ENCODE assay signal across 21 cellular contexts in genomic region chr20:43985121-43985520, GRCh38.
DNase-seq lines count a peak whose midpoint lies in the region; ATAC-seq, FAIRE-seq and TF ChIP-seq lines count a peak whose summit lies in the region.
"Had no signal": no experiment of that assay in that cellular context is flagged by ENCODE, and none has a peak within 500 bp of the region (broad histone marks: within the 10 kb centered on the region; RNA-seq: fewer than 3 reads in every experiment).

No MANE protein-coding gene starts in this region.

- intact Hi-C loops in endothelial cell of umbilical vein (cut with micrococcal nuclease) = loop anchor here (2.0 kb wide), 2 partner anchors 34 to 70 kb away; partner anchors contain the start of gene TOX2

- H3K27ac Mint-ChIP-seq in activated T-cell treated with anti-CD3 and anti-CD28 coated beads, Interleukin-2, amount 50 U/mL, for 72 hours = no peak overlapping the region
- H3K27ac Mint-ChIP-seq in nephron progenitor cell = peak overlapping the region; percentile 64
- H3K27ac Mint-ChIP-seq: CD8-positive, alpha-beta memory T cell; H9 had no signal

- CTCF ChIA-PET in endothelial cell of umbilical vein (lab: Charles Lee) = interaction anchor here (1.3 to 2.8 kb wide), 4 partner anchors 9 to 43 kb away, joined by 4 to 11 read pairs (median 5); no protein-coding TSS in a partner anchor

- no peak overlapping the region for H3K4me3 Mint-ChIP-seq in activated T-cell treated with anti-CD3 and anti-CD28 coated beads, Interleukin-2, amount 50 U/mL, for 72 hours
- H3K4me3 Mint-ChIP-seq in nephron progenitor cell = no peak overlapping the region
- H3K4me3 Mint-ChIP-seq: H9 had no signal

- H3K9ac ChIP-seq in endothelial cell of umbilical vein (replicated peaks; ENCODE audit: extremely low read depth, insufficient read depth, low read length) = no peak overlapping the region
- H3K9ac ChIP-seq: BLaER1 had no signal

- no peaks in the 10 kb centered on the region for H3K9me3 Mint-ChIP-seq in activated T-cell treated with anti-CD3 and anti-CD28 coated beads, Interleukin-2, amount 50 U/mL, for 72 hours
- no peaks in the 10 kb centered on the region for H3K9me3 Mint-ChIP-seq in nephron progenitor cell

- H3K9me3 ChIP-seq in endothelial cell of umbilical vein (replicated peaks; ENCODE audit: control insufficient read depth, insufficient read depth, low read length) (no peaks in the 10 kb centered on the region), upper lobe of left lung (no peaks in the 10 kb centered on the region)

- H3K27me3 ChIP-seq in endothelial cell of umbilical vein (ENCODE audit: control insufficient read depth in 2 of 2, insufficient read depth in 2 of 2, low read length in 2 of 2) (no peaks in the 10 kb centered on the region), upper lobe of left lung (no peaks in the 10 kb centered on the region)
- H3K27me3 ChIP-seq: BLaER1 had no signal

- no peak for TF ChIP-seq POLR2A in endothelial cell of umbilical vein (IDR thresholded peaks at IDR 0.05; ENCODE audit: low read depth, low read length)
- no peak for TF ChIP-seq POLR2A in upper lobe of left lung (IDR thresholded peaks at IDR 0.05)

- H3K4me3 ChIP-seq in endothelial cell of umbilical vein (replicated peaks in 1 of 3; ENCODE audit: insufficient read depth in 1 of 3, low read depth in 1 of 3, low read length in 3 of 3) = no peak overlapping the region
- H3K4me3 ChIP-seq in upper lobe of left lung = no peak overlapping the region
- H3K4me3 ChIP-seq: BLaER1 had no signal

- no peak overlapping the region for H3K4me2 ChIP-seq in endothelial cell of umbilical vein (ENCODE audit: insufficient read depth, low read length)
- H3K4me2 ChIP-seq: BLaER1 had no signal

- no TSS peak for BruUV-seq in endothelial cell of umbilical vein (replicated peaks; lab: Mats Ljungman, UMichigan)

- TF ChIP-seq EP300 in upper lobe of left lung (IDR thresholded peaks at IDR 0.05) = no peak

- peak; percentile 40 to 48 for ATAC-seq in activated T-cell treated with anti-CD3 and anti-CD28 coated beads, Interleukin-2, amount 50 U/mL, for 72 hours (replicated peaks in 1 of 2)
- no peak for ATAC-seq in upper lobe of left lung (ENCODE audit: low FRiP score in 2 of 2)

- DNase-seq in activated T-cell treated with anti-CD3 and anti-CD28 coated beads, Interleukin-2, amount 50 U/mL, for 72 hours = peak in 1 of 2 donors; percentile 41
- no peak for DNase-seq in activated T-cell treated with anti-CD3 and anti-CD28 coated beads, Interleukin-2, amount 50 U/mL, for 48 hours
- DNase-seq in endothelial cell of umbilical vein (ENCODE audit: low read depth, low spot score) (no peak), nephron progenitor cell (no peak), upper lobe of left lung (no peak), DMS 273 treated with DMSO at 0.1 percent for 48 hours (lab: John Stamatoyannopoulos, UW) (no peak), frontal cortex (ENCODE audit: low spot score in 2 of 2) (no peak)
- DNase-seq in effector CD4-positive, alpha-beta T cell = no peak
- DNase-seq: CD8-positive, alpha-beta memory T cell; DMS79 treated with DMSO at 0.1 percent for 48 hours; H9; IMR-90; Kasumi-1; MM.1S; NCI-H1092 treated with DMSO at 0.1 percent for 48 hours; NCI-H345; NCI-H526 had no signal

- H3K4me1 ChIP-seq in endothelial cell of umbilical vein (ENCODE audit: control insufficient read depth, extremely low read depth, insufficient read depth, low read length) (peaks cover 23% of the 10 kb centered on the region), upper lobe of left lung (peaks cover 13 to 30% (median 15%) of the 10 kb centered on the region in 4 donors)

- H3K27ac ChIP-seq in endothelial cell of umbilical vein (ENCODE audit: insufficient read depth, low read depth, low read length) = peak overlapping the region; percentile 67
- peak overlapping the region; percentile 52 to 72 (median 62) for H3K27ac ChIP-seq in upper lobe of left lung
- H3K27ac ChIP-seq: BLaER1, RWPE1 had no signal

- TF ChIP-seq CTCF in endothelial cell of umbilical vein (IDR thresholded peaks at IDR 0.05; ENCODE audit: extremely low read depth in 1 of 2, insufficient read depth in 1 of 2, low read depth in 1 of 2, low read length in 2 of 2) = no peak
- no peak for TF ChIP-seq CTCF in nephron progenitor cell (IDR thresholded peaks at IDR 0.05)
- TF ChIP-seq CTCF in upper lobe of left lung (IDR thresholded peaks at IDR 0.05) = no peak

- no peaks in the 10 kb centered on the region for H3K79me2 ChIP-seq in endothelial cell of umbilical vein (ENCODE audit: control insufficient read depth, insufficient read depth, low read length)

- no peaks in the 10 kb centered on the region for H3K9me1 ChIP-seq in endothelial cell of umbilical vein (replicated peaks; ENCODE audit: control insufficient read depth, extremely low read depth, insufficient read depth, low read length)

- peaks cover 2 to 10% of the 10 kb centered on the region in 2 donors for H3K36me3 Mint-ChIP-seq in activated T-cell treated with anti-CD3 and anti-CD28 coated beads, Interleukin-2, amount 50 U/mL, for 72 hours (ENCODE audit: insufficient read depth in 2 of 2)
- H3K36me3 Mint-ChIP-seq in nephron progenitor cell (ENCODE audit: low read depth) = no peaks in the 10 kb centered on the region

- 50 to 78% methylated on average over 3 of the region's 3 CpGs for WGBS in upper lobe of left lung, 2 donors

- dilution Hi-C loops in endothelial cell of umbilical vein (cut with MboI; ENCODE audit: extremely low pct_ligation_motif_present, low sequenced_read_pairs) = no loop called here

- no peak for FAIRE-seq in endothelial cell of umbilical vein (lab: Jason Lieb, UNC)
- no peak for FAIRE-seq in frontal cortex (lab: Jason Lieb, UNC)
- FAIRE-seq: A204.1, D721Med had no signal

- no peak overlapping the region for H2AFZ ChIP-seq in endothelial cell of umbilical vein (ENCODE audit: low read depth, low read length)

- H3K4me1 Mint-ChIP-seq in activated T-cell treated with anti-CD3 and anti-CD28 coated beads, Interleukin-2, amount 50 U/mL, for 72 hours (ENCODE audit: low read depth) = peaks cover 70% of the 10 kb centered on the region
- no peaks in the 10 kb centered on the region for H3K4me1 Mint-ChIP-seq in nephron progenitor cell

- peaks cover 2% of the 10 kb centered on the region for H3K27me3 Mint-ChIP-seq in activated T-cell treated with anti-CD3 and anti-CD28 coated beads, Interleukin-2, amount 50 U/mL, for 72 hours (ENCODE audit: low read depth)
- peaks cover 27% of the 10 kb centered on the region for H3K27me3 Mint-ChIP-seq in nephron progenitor cell (ENCODE audit: low read depth, poor library complexity)

- H4K20me1 ChIP-seq in endothelial cell of umbilical vein (replicated peaks; ENCODE audit: control insufficient read depth, extremely low read depth, insufficient read depth, low read length) = no peaks in the 10 kb centered on the region
- H4K20me1 ChIP-seq: BLaER1 had no signal

- POLR2A ChIA-PET in endothelial cell of umbilical vein (lab: Charles Lee) = no interaction called here

- H3K36me3 ChIP-seq in endothelial cell of umbilical vein (ENCODE audit: control insufficient read depth in 2 of 2, extremely low read depth in 1 of 2, insufficient read depth in 2 of 2, low read length in 2 of 2) = no peaks in the 10 kb centered on the region
- no peaks in the 10 kb centered on the region for H3K36me3 ChIP-seq in upper lobe of left lung
- H3K36me3 ChIP-seq: BLaER1 had no signal

TF ChIP-seq in endothelial cell of umbilical vein, 7 proteins besides CTCF, POLR2A, EP300 and RAD21:
- TF ChIP-seq GATA2 (IDR thresholded peaks at IDR 0.05; ENCODE audit: insufficient read depth, insufficient read length, low read depth, low read length) = no peak
- TF ChIP-seq MAX (IDR thresholded peaks at IDR 0.05; ENCODE audit: insufficient read depth, insufficient read length) = no peak
- no peak for TF ChIP-seq POLR2AphosphoS5 (IDR thresholded peaks at IDR 0.05; ENCODE audit: insufficient read depth, low read depth, low read length)
- no peak for TF ChIP-seq EZH2 (IDR thresholded peaks at IDR 0.05; ENCODE audit: borderline replicate concordance, low read depth, low read length, severe bottlenecking)
- TF ChIP-seq JUN (IDR thresholded peaks at IDR 0.05; ENCODE audit: borderline replicate concordance, insufficient read depth, insufficient read length, low read depth) = no peak
- TF ChIP-seq MYC (IDR thresholded peaks at IDR 0.05; ENCODE audit: low read depth, low read length) = no peak
- TF ChIP-seq FOS (IDR thresholded peaks at IDR 0.05; ENCODE audit: borderline replicate concordance, insufficient read depth, low read length) = no peak

Comparison
In these comparisons a context has a peak if more than half of its experiments do, and no peak if none do; other contexts are left out.
1. ATAC-seq: peak in activated T-cell treated with anti-CD3 and anti-CD28 coated beads, Interleukin-2, amount 50 U/mL, for 72 hours (2 of 2); none in upper lobe of left lung (0 of 2).